18 cellular contexts compared by ENCODE assay signal in the genomic region with DNA sequence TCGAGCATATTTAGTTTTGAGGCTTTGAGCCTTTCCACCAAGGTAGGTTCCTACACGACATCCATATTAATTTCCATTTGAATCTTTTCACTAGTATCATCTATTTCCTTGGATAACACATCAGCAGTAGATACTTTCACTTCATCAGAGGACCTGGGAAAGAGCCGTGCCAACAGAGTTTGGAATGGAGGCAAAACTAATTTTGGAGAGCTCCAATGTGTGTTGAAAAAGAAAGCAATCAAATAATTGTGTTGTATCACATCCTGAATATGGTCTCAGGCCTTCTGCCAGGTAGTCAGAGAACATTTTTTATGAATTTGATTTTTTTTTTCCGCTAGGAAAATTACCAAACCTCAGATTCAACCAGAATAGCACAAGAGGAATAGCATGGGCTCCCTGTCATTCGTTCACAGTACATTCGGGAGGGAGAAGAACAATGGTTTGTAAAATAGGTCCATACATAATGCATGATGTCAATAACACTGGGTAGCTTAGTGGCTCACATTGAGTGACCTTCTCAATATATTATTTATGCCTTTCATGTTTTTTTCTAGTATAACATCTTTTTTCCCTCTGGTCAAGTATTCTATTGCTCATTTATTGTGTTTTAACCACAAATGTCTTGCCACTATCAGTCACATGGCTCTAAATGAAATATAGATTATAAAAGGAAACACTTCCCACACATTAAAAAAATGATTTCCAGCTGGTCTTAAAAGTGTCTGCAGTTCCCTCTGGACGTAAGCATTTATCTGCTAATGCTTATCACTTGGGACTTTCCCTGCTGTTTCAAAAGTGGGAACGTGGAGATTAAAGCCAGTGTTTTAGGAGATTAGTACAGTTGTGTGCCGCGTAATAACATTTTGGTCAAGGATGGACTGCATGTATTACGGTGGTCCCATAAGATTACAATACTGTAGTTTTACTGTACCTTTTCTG.
"Had no signal": no experiment of that assay in that cellular context is flagged by ENCODE, and none has a peak within 500 bp of the region (broad histone marks: within the 10 kb centered on the region; RNA-seq: fewer than 3 reads in every experiment).

No MANE protein-coding gene starts in this region.

- H3K27ac Mint-ChIP-seq: activated B cell treated with CpG ODN at 0.5 μM for 24 hours; activated CD4-positive, alpha-beta memory T cell treated with anti-CD3 and anti-CD28 coated beads, Interleukin-2, amount 10 ng/mL, durations not matched to agents 7 days and 5 days; activated CD8-positive, alpha-beta memory T cell treated with anti-CD3 and anti-CD28 coated beads, Interleukin-2, amount 10 ng/mL, durations not matched to agents 7 days and 5 days; activated naive CD8-positive, alpha-beta T cell; mesothelial cell of epicardium; nephron progenitor cell; progenitor cell of endocrine pancreas; stimulated activated memory B cell treated with anti-CD40 and anti-IgM and Interleukin-4, amounts not matched to agents 10 μg/mL and 1 μg/mL and 100 μg/mL, for 72 hours had no signal

- ATAC-seq: activated CD8-positive, alpha-beta memory T cell treated with anti-CD3 and anti-CD28 coated beads, Interleukin-2, amount 10 ng/mL, durations not matched to agents 7 days and 5 days; body of pancreas; lower lobe of right lung; stimulated activated memory B cell treated with anti-CD40 and anti-IgM and Interleukin-4, amounts not matched to agents 10 μg/mL and 1 μg/mL and 100 μg/mL, for 72 hours; upper lobe of right lung had no signal

- DNase-seq: activated B cell treated with CpG ODN at 0.5 μM for 24 hours; activated CD4-positive, alpha-beta memory T cell treated with anti-CD3 and anti-CD28 coated beads, Interleukin-2, amount 10 ng/mL, durations not matched to agents 7 days and 5 days; activated CD4-positive, alpha-beta T cell treated with anti-CD3 and anti-CD28 coated beads for 4 hours; activated CD8-positive, alpha-beta memory T cell treated with anti-CD3 and anti-CD28 coated beads, Interleukin-2, amount 10 ng/mL, durations not matched to agents 7 days and 5 days; amniotic stem cell; body of pancreas; dorsolateral prefrontal cortex; lower lobe of right lung; nephron progenitor cell; occipital lobe; right cardiac atrium; stimulated activated CD4-positive, alpha-beta T cell treated with anti-CD3 and anti-CD28 coated beads, Interleukin-4, amount 100 ng/mL, for 4 hours; upper lobe of right lung had no signal

- H3K27me3 Mint-ChIP-seq: activated naive CD8-positive, alpha-beta T cell had no signal

- H3K27me3 ChIP-seq: body of pancreas, dorsolateral prefrontal cortex, upper lobe of right lung had no signal

- H3K36me3 ChIP-seq: lower lobe of right lung, upper lobe of right lung had no signal

- H3K4me3 ChIP-seq: body of pancreas, dorsolateral prefrontal cortex, lower lobe of right lung, upper lobe of right lung had no signal

- H3K9me3 Mint-ChIP-seq: activated B cell treated with CpG ODN at 0.5 μM for 24 hours; activated CD4-positive, alpha-beta memory T cell treated with anti-CD3 and anti-CD28 coated beads, Interleukin-2, amount 10 ng/mL, durations not matched to agents 7 days and 5 days; mesothelial cell of epicardium; nephron progenitor cell had no signal

- H3K36me3 Mint-ChIP-seq: activated CD8-positive, alpha-beta memory T cell treated with anti-CD3 and anti-CD28 coated beads, Interleukin-2, amount 10 ng/mL, durations not matched to agents 7 days and 5 days; activated naive CD8-positive, alpha-beta T cell; mesothelial cell of epicardium; stimulated activated memory B cell treated with anti-CD40 and anti-IgM and Interleukin-4, amounts not matched to agents 10 μg/mL and 1 μg/mL and 100 μg/mL, for 72 hours had no signal

- H3K9me3 ChIP-seq: body of pancreas, lower lobe of right lung, upper lobe of right lung had no signal

- H3K27ac ChIP-seq: body of pancreas, epithelial cell of prostate, lower lobe of right lung, upper lobe of right lung had no signal

- H3K4me1 Mint-ChIP-seq: nephron progenitor cell had no signal

- H3K4me1 ChIP-seq: body of pancreas had no signal

- H3K4me3 Mint-ChIP-seq: activated B cell treated with CpG ODN at 0.5 μM for 24 hours; activated CD4-positive, alpha-beta memory T cell treated with anti-CD3 and anti-CD28 coated beads, Interleukin-2, amount 10 ng/mL, durations not matched to agents 7 days and 5 days; activated CD8-positive, alpha-beta memory T cell treated with anti-CD3 and anti-CD28 coated beads, Interleukin-2, amount 10 ng/mL, durations not matched to agents 7 days and 5 days; activated naive CD8-positive, alpha-beta T cell; mesothelial cell of epicardium; nephron progenitor cell; stimulated activated memory B cell treated with anti-CD40 and anti-IgM and Interleukin-4, amounts not matched to agents 10 μg/mL and 1 μg/mL and 100 μg/mL, for 72 hours had no signal
